Comparison of ENCODE assay signal across 22 cellular contexts in the genomic region with DNA sequence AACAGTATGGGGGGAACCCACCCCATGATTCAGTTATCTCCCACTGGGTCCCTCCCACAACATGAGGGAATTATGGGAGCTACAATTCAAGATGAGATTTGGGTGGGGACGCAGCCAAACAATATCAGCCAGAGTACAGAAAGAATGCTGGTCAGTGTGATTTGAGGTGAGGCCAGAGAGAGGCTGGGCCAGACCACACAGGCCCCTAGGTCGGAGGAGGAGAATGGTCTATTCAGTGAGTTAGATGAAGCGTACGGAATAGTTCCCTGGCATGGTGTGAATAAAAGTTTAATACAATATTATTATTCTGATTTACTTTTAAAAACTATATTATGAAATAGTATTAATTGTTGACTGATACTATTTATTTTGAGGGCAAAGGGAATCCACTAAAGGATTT. TPM values are rescaled to one million over a fixed set of nuclear protein-coding genes. Genes with fewer than 3 reads are reported as not detected.
A peak's percentile ranks its signal among the peaks of the same experiment; 100 is the strongest.
DNase-seq lines count a peak whose midpoint lies in the region; ATAC-seq and TF ChIP-seq lines count a peak whose summit lies in the region.
"Had no signal": no experiment of that assay in that cellular context is flagged by ENCODE, and none has a peak within 500 bp of the region (broad histone marks: within the 10 kb centered on the region; RNA-seq: fewer than 3 reads in every experiment).

No MANE protein-coding gene starts in this region.

- H2BK15ac ChIP-seq in neuronal stem cell (ENCODE audit: low read length), result no peak overlapping the region

- no peak overlapping the region for H2BK120ac ChIP-seq in neuronal stem cell (ENCODE audit: low read depth, low read length)

- no peak overlapping the region for H2BK12ac ChIP-seq in neuronal stem cell (ENCODE audit: low read length)

- H3K4me3 ChIP-seq in hepatocyte (no peak overlapping the region), neuronal stem cell (ENCODE audit: low read length in 2 of 2) (no peak overlapping the region), upper lobe of left lung (no peak overlapping the region), prostate gland (no peak overlapping the region)
- H3K4me3 ChIP-seq: BLaER1 treated with 17β-estradiol and CSF1 and Interleukin-3, amounts not matched to agents 10 nM and 100 nM; GM12878 had no signal

- H3K79me2 ChIP-seq in hepatocyte, result peaks cover 73% of the 10 kb centered on the region

- no peak overlapping the region for H3K18ac ChIP-seq in neuronal stem cell (ENCODE audit: low read length)

- H3K4me1 Mint-ChIP-seq in brain, result peaks cover 28% of the 10 kb centered on the region

- no peaks in the 10 kb centered on the region for H3K27me3 Mint-ChIP-seq in brain

- H3K9me3 ChIP-seq in hepatocyte (ENCODE audit: low read depth) (no peaks in the 10 kb centered on the region), neuronal stem cell (replicated peaks in 1 of 2; ENCODE audit: control insufficient read depth in 2 of 2, insufficient read depth in 1 of 2, low read depth in 1 of 2, low read length in 2 of 2) (no peaks in the 10 kb centered on the region), upper lobe of left lung (no peaks in the 10 kb centered on the region), prostate gland (no peaks in the 10 kb centered on the region)
- H3K9me3 ChIP-seq: BLaER1 treated with 17β-estradiol and CSF1 and Interleukin-3, amounts not matched to agents 10 nM and 100 nM had no signal

- H3K4me2 ChIP-seq in hepatocyte (no peak overlapping the region), neuronal stem cell (ENCODE audit: insufficient read depth, low read length, poor library complexity, severe bottlenecking) (no peak overlapping the region)
- H3K4me2 ChIP-seq: BLaER1 treated with 17β-estradiol and CSF1 and Interleukin-3, amounts not matched to agents 10 nM and 100 nM; KMS-11 had no signal

- intact Hi-C loops in prostate gland (cut with DNase I), result no loop called here

- H4K8ac ChIP-seq in neuronal stem cell (ENCODE audit: low read depth, low read length), result no peak overlapping the region

- WGBS in hepatocyte (ENCODE audit: low lambda C conversion rate, missing lambda C conversion rate), result 93% methylated on average over 4 of the region's 4 CpGs
- WGBS in neuronal stem cell (ENCODE audit: extremely low coverage in 2 of 2, insufficient read length in 2 of 2, insufficient replicate concordance in 1 of 2), 2 donors, result no CpG with 5 or more reads among the region's 4 CpGs
- 89 to 94% methylated on average over 4 of the region's 4 CpGs for WGBS in upper lobe of left lung, 2 donors
- WGBS in prostate gland, result 95% methylated on average over 4 of the region's 4 CpGs

- peaks cover 24% of the 10 kb centered on the region for H3K36me3 Mint-ChIP-seq in brain

- peaks cover 5% of the 10 kb centered on the region for H4K20me1 ChIP-seq in hepatocyte (ENCODE audit: insufficient read depth, poor library complexity, severe bottlenecking)
- H4K20me1 ChIP-seq: BLaER1 treated with 17β-estradiol and CSF1 and Interleukin-3, amounts not matched to agents 10 nM and 100 nM had no signal

- peak overlapping the region; percentile 23 to 79 (median 58) for H3K27ac Mint-ChIP-seq in brain
- H3K27ac Mint-ChIP-seq: CD8-positive, alpha-beta T cell; HFFc6 had no signal

- no peaks in the 10 kb centered on the region for H3K9me3 Mint-ChIP-seq in brain
- H3K9me3 Mint-ChIP-seq: CD8-positive, alpha-beta T cell had no signal

- H2AK5ac ChIP-seq in neuronal stem cell (ENCODE audit: low read depth, low read length), result no peak overlapping the region

- TF ChIP-seq EP300 in upper lobe of left lung (IDR thresholded peaks at IDR 0.05), result no peak

- H3K27me3 ChIP-seq in hepatocyte (no peaks in the 10 kb centered on the region), neuronal stem cell (ENCODE audit: control insufficient read depth in 3 of 3, insufficient read depth in 3 of 3, low read depth in 1 of 3, low read length in 3 of 3) (no peaks in the 10 kb centered on the region), upper lobe of left lung (no peaks in the 10 kb centered on the region), prostate gland (replicated peaks; ENCODE audit: insufficient read depth) (no peaks in the 10 kb centered on the region)
- H3K27me3 ChIP-seq: BLaER1 treated with 17β-estradiol and CSF1 and Interleukin-3, amounts not matched to agents 10 nM and 100 nM had no signal

- no peak overlapping the region for H4K91ac ChIP-seq in neuronal stem cell (ENCODE audit: low read depth, low read length, poor library complexity)

- H3K9me2 ChIP-seq in hepatocyte (replicated peaks; ENCODE audit: insufficient read depth), result no peaks in the 10 kb centered on the region

- ATAC-seq in upper lobe of left lung (ENCODE audit: low FRiP score in 2 of 2) (peak in 1 of 2 donors; percentile 38), GM19452 (IDR thresholded peaks at IDR 0.05; ENCODE audit: unreplicated experiment) (no peak)
- ATAC-seq: CD8-positive, alpha-beta T cell; GM12878 had no signal

- TF ChIP-seq CTCF in brain (conservative IDR thresholded peaks at IDR 0.05) (no peak), hepatocyte (IDR thresholded peaks at IDR 0.05; ENCODE audit: poor library complexity) (no peak), upper lobe of left lung (IDR thresholded peaks at IDR 0.05) (no peak), prostate gland (IDR thresholded peaks at IDR 0.05) (no peak)

- no peak overlapping the region for H2BK5ac ChIP-seq in neuronal stem cell (ENCODE audit: low read length)

- peaks cover 22% of the 10 kb centered on the region for H3K4me1 ChIP-seq in hepatocyte (ENCODE audit: insufficient read depth)
- peaks cover 5 to 9% of the 10 kb centered on the region in 2 donors for H3K4me1 ChIP-seq in neuronal stem cell (ENCODE audit: control insufficient read depth in 2 of 2, insufficient read depth in 1 of 2, low read depth in 1 of 2, low read length in 2 of 2)
- peaks cover 4 to 16% (median 5%) of the 10 kb centered on the region in 4 donors for H3K4me1 ChIP-seq in upper lobe of left lung
- H3K4me1 ChIP-seq in prostate gland (replicated peaks), result no peaks in the 10 kb centered on the region
- H3K4me1 ChIP-seq: BLaER1 treated with 17β-estradiol and CSF1 and Interleukin-3, amounts not matched to agents 10 nM and 100 nM had no signal

- peak overlapping the region in 1 of 5 experiments; percentile 13 for H3K4me3 Mint-ChIP-seq in brain
- H3K4me3 Mint-ChIP-seq: CD8-positive, alpha-beta T cell; HFFc6 had no signal

- no peak overlapping the region for H3K14ac ChIP-seq in neuronal stem cell (ENCODE audit: low read length)

- DNase-seq in hepatocyte (ENCODE audit: low spot score), result peak; percentile 1
- DNase-seq in neuronal stem cell (ENCODE audit: low spot score), result peak; percentile 14
- DNase-seq in upper lobe of left lung, result no peak
- DNase-seq in effector CD4-positive, alpha-beta T cell, result no peak
- DNase-seq in prostate gland (ENCODE audit: low spot score), result no peak
- DNase-seq: Calu3; CD8-positive, alpha-beta T cell; DMS53; EL; H7; HFFc6; MV-4-11; NCI-H187 treated with DMSO at 0.1 percent for 48 hours; NCI-H226; NCI-H82; RPMI8226; SHP77 treated with DMSO at 0.1 percent for 48 hours had no signal

- TF ChIP-seq POLR2A in upper lobe of left lung (IDR thresholded peaks at IDR 0.05), result no peak
- no peak for TF ChIP-seq POLR2A in prostate gland (IDR thresholded peaks at IDR 0.05)

- H3K27ac ChIP-seq in hepatocyte, result no peak overlapping the region
- peak overlapping the region; percentile 37 for H3K27ac ChIP-seq in neuronal stem cell (replicated peaks; ENCODE audit: low read length)
- H3K27ac ChIP-seq in upper lobe of left lung, result peak overlapping the region; percentile 35 to 50 (median 42)
- H3K27ac ChIP-seq in prostate gland, result peak overlapping the region in 1 of 2 donors; percentile 3
- H3K27ac ChIP-seq: BLaER1 treated with 17β-estradiol and CSF1 and Interleukin-3, amounts not matched to agents 10 nM and 100 nM; KMS-11 had no signal

- H2AFZ ChIP-seq in hepatocyte (no peak overlapping the region), neuronal stem cell (ENCODE audit: low read length) (no peak overlapping the region)

- no peak overlapping the region for H3K23ac ChIP-seq in neuronal stem cell (ENCODE audit: low read depth, low read length, poor library complexity)

- no peaks in the 10 kb centered on the region for H3K36me3 ChIP-seq in hepatocyte (replicated peaks; ENCODE audit: insufficient read depth, low read depth)
- H3K36me3 ChIP-seq in neuronal stem cell (replicated peaks in 1 of 2; ENCODE audit: control insufficient read depth in 2 of 2, insufficient read depth in 2 of 2, low read length in 2 of 2), result peaks cover 0 to 13% of the 10 kb centered on the region in 2 donors
- H3K36me3 ChIP-seq in upper lobe of left lung, result peaks cover 0 to 5% (median 1%) of the 10 kb centered on the region in 4 donors
- H3K36me3 ChIP-seq in prostate gland, result no peaks in the 10 kb centered on the region
- H3K36me3 ChIP-seq: BLaER1 treated with 17β-estradiol and CSF1 and Interleukin-3, amounts not matched to agents 10 nM and 100 nM had no signal

- no peak overlapping the region for H3K4ac ChIP-seq in neuronal stem cell (ENCODE audit: low read length)

- no peak overlapping the region for H3K9ac ChIP-seq in neuronal stem cell (ENCODE audit: low read depth, low read length, poor library complexity)
- H3K9ac ChIP-seq: BLaER1 treated with 17β-estradiol and CSF1 and Interleukin-3, amounts not matched to agents 10 nM and 100 nM; KMS-11 had no signal

- peaks cover 2% of the 10 kb centered on the region for H3K79me1 ChIP-seq in neuronal stem cell (ENCODE audit: low read depth, low read length)

RNA-seq across cellular contexts. Expression of a gene that starts 39.7 kb away (rescaled TPM):
- polyA plus RNA-seq in brain (ENCODE audit: insufficient read depth, low read depth, low replicate concordance) (0.31 TPM), hepatocyte (59.1 and 61.0 TPM in 2 replicates)
- total RNA-seq in hepatocyte (67.5 and 71.7 TPM in 2 replicates), upper lobe of left lung (10 to 100 TPM; 12.8 to 29.2 (median 18.3) TPM), prostate gland (10 to 100 TPM in 1 of 2 donors, 1 to 10 TPM in 1; 2.4 to 32.2 TPM)
- 17.2 TPM for polyA plus RNA-seq in neuronal stem cell (2013, experiment 1 of 2)
- 18.0 TPM for polyA plus RNA-seq in neuronal stem cell (2013, experiment 2 of 2)

Comparison
In these comparisons a context has a peak if more than half of its experiments do, and no peak if none do; other contexts are left out.
1. DNase-seq: peak in hepatocyte (single experiment) and neuronal stem cell (single experiment); none in upper lobe of left lung (0 of 2), effector CD4-positive, alpha-beta T cell (single experiment) and prostate gland (single experiment).